Comparison of ENCODE assay signal across 12 cellular contexts in genomic region chr15:45919806-45920205, GRCh38.
A peak's percentile ranks its signal among the peaks of the same experiment; 100 is the strongest.
DNase-seq lines count a peak whose midpoint lies in the region; ATAC-seq, FAIRE-seq and TF ChIP-seq lines count a peak whose summit lies in the region.
"Had no signal": no experiment of that assay in that cellular context is flagged by ENCODE, and none has a peak within 500 bp of the region (broad histone marks: within the 10 kb centered on the region; RNA-seq: fewer than 3 reads in every experiment).

No MANE protein-coding gene starts in this region.

- intact Hi-C loops in Panc1 (cut with micrococcal nuclease; ENCODE audit: unreplicated experiment), result no loop called here
- intact Hi-C loops in prostate gland (cut with DNase I), result no loop called here

- no peak overlapping the region for H2BK120ac ChIP-seq in trophoblast cell (ENCODE audit: insufficient read depth, low read length, poor library complexity)

- H3K4me1 ChIP-seq in Panc1 (ENCODE audit: control insufficient read depth, insufficient read depth, low read length) (no peaks in the 10 kb centered on the region), trophoblast cell (ENCODE audit: control insufficient read depth in 1 of 2, insufficient read depth in 2 of 2, low read length in 2 of 2) (no peaks in the 10 kb centered on the region), prostate gland (replicated peaks) (no peaks in the 10 kb centered on the region)

- TF ChIP-seq POLR2A in prostate gland (IDR thresholded peaks at IDR 0.05) (no peak), GM12891 (IDR thresholded peaks at IDR 0.05; ENCODE audit: low read depth, low read length) (no peak)

- no peak overlapping the region for H3K23ac ChIP-seq in trophoblast cell (ENCODE audit: low read length)

- no peak overlapping the region for H4K91ac ChIP-seq in trophoblast cell (ENCODE audit: low read depth, low read length)

- no peak for TF ChIP-seq CTCF in Panc1 (IDR thresholded peaks at IDR 0.05)
- no peak for TF ChIP-seq CTCF in prostate gland (IDR thresholded peaks at IDR 0.05)

- peak; percentile 29 for DNase-seq in GM04504 (ENCODE audit: low read depth)
- DNase-seq in Panc1 (ENCODE audit: low read depth, low spot score), result peak; percentile 71
- DNase-seq in fibroblast of peridontal ligament (ENCODE audit: extremely low read depth), result peak; percentile 1
- DNase-seq in trophoblast cell, result peak; percentile 4 to 55
- DNase-seq in prostate gland (ENCODE audit: low spot score), result no peak
- no peak for DNase-seq in dedifferentiated amniotic fluid mesenchymal stem cell (ENCODE audit: extremely low spot score)
- no peak for DNase-seq in GM12891 (ENCODE audit: insufficient read length, low spot score)
- DNase-seq: activated naive CD4-positive, alpha-beta T cell treated with Interleukin-2 at 50 U/mL for 16 hours; DND-41; SIG-M5; stimulated activated naive CD4-positive, alpha-beta T cell had no signal

- ATAC-seq in Panc1 (peak; percentile 93), HG03025 (IDR thresholded peaks at IDR 0.05; ENCODE audit: low FRiP score, unreplicated experiment) (no peak)

- no peaks in the 10 kb centered on the region for H3K36me3 ChIP-seq in Panc1 (ENCODE audit: control insufficient read depth, insufficient read depth, low read length)
- H3K36me3 ChIP-seq in trophoblast cell (ENCODE audit: control insufficient read depth in 1 of 2, insufficient read depth in 2 of 2, low read length in 2 of 2), result no peaks in the 10 kb centered on the region
- H3K36me3 ChIP-seq in prostate gland, result no peaks in the 10 kb centered on the region

- H3K4me2 ChIP-seq in trophoblast cell (ENCODE audit: low read length), result no peak overlapping the region

- no peak overlapping the region for H3K14ac ChIP-seq in trophoblast cell (ENCODE audit: low read length)

- H3K79me1 ChIP-seq in trophoblast cell (ENCODE audit: low read length), result no peaks in the 10 kb centered on the region

- no peak overlapping the region for H2AK5ac ChIP-seq in trophoblast cell (ENCODE audit: low read length)

- H3K9me3 ChIP-seq in Panc1 (ENCODE audit: control insufficient read depth, insufficient read depth, low read depth, low read length) (no peaks in the 10 kb centered on the region), trophoblast cell (ENCODE audit: insufficient read depth, low read depth, low read length) (no peaks in the 10 kb centered on the region), prostate gland (no peaks in the 10 kb centered on the region)

- no peak overlapping the region for H4K8ac ChIP-seq in trophoblast cell (ENCODE audit: low read depth, low read length)

- H3K18ac ChIP-seq in trophoblast cell (ENCODE audit: low read length), result no peak overlapping the region

- H3K4me3 ChIP-seq in Panc1 (ENCODE audit: low read depth in 2 of 2, low read length in 2 of 2), result no peak overlapping the region
- H3K4me3 ChIP-seq in trophoblast cell (ENCODE audit: low read depth, low read length), result no peak overlapping the region
- H3K4me3 ChIP-seq in prostate gland, result no peak overlapping the region

- H2BK12ac ChIP-seq in trophoblast cell (ENCODE audit: low read length), result no peak overlapping the region

- no peak overlapping the region for H2BK5ac ChIP-seq in trophoblast cell (ENCODE audit: low read depth, low read length, poor library complexity)

- no peak overlapping the region for H3K27ac ChIP-seq in Panc1 (ENCODE audit: low read length)
- H3K27ac ChIP-seq in trophoblast cell (ENCODE audit: low read depth, low read length), result no peak overlapping the region
- H3K27ac ChIP-seq in prostate gland, result no peak overlapping the region

- CTCF ChIA-PET in Panc1 (lab: Charles Lee), result no interaction called here

- no peak overlapping the region for H3K9ac ChIP-seq in trophoblast cell (ENCODE audit: low read length)

- H4K12ac ChIP-seq in trophoblast cell (ENCODE audit: low read depth, low read length), result no peak overlapping the region

- no CpG with 5 or more reads among the region's 6 CpGs for WGBS in trophoblast cell (ENCODE audit: extremely low coverage, insufficient coverage, insufficient read length)
- 82% methylated on average over 6 of the region's 6 CpGs for WGBS in prostate gland

- H3K4ac ChIP-seq in trophoblast cell (ENCODE audit: low read depth, low read length), result no peak overlapping the region

- no TSS peak for BruUV-seq in Panc1 (replicated peaks; lab: Mats Ljungman, UMichigan)

- POLR2A ChIA-PET in Panc1 (lab: Charles Lee), result no interaction called here

- no peaks in the 10 kb centered on the region for H3K27me3 ChIP-seq in Panc1 (ENCODE audit: control insufficient read depth, insufficient read depth, low read length)
- no peaks in the 10 kb centered on the region for H3K27me3 ChIP-seq in trophoblast cell (ENCODE audit: insufficient read depth, low read length)
- H3K27me3 ChIP-seq in prostate gland (replicated peaks; ENCODE audit: insufficient read depth), result no peaks in the 10 kb centered on the region

- in situ Hi-C loops in Panc1 (cut with HindIII; ENCODE audit: low pct_unique_long_range_greater_than_20kb, low sequenced_read_pairs), result no loop called here

- no peaks in the 10 kb centered on the region for H3K79me2 ChIP-seq in trophoblast cell (ENCODE audit: control insufficient read depth, insufficient read depth, low read length, poor library complexity)

- no peak for FAIRE-seq in GM12891 (lab: Jason Lieb, UNC)

- H2AFZ ChIP-seq in trophoblast cell (ENCODE audit: insufficient read depth, low read length, poor library complexity), result no peak overlapping the region

TF ChIP-seq in GM12891, 5 proteins besides CTCF, POLR2A, EP300 and RAD21:
- no peak for TF ChIP-seq TAF1 (IDR thresholded peaks at IDR 0.05; ENCODE audit: low read depth, low read length)
- TF ChIP-seq PAX5 (IDR thresholded peaks at IDR 0.05; ENCODE audit: insufficient read depth, low read length, severe bottlenecking), result no peak
- no peak for TF ChIP-seq SPI1 (IDR thresholded peaks at IDR 0.05; ENCODE audit: low read depth, low read length)
- TF ChIP-seq POU2F2 (IDR thresholded peaks at IDR 0.05; ENCODE audit: low read depth, low read length), result no peak
- no peak for TF ChIP-seq POLR2AphosphoS5 (IDR thresholded peaks at IDR 0.05; ENCODE audit: low read depth, low read length)

Comparison
In these comparisons a context has a peak if more than half of its experiments do, and no peak if none do; other contexts are left out.
1. DNase-seq: peak in GM04504 (single experiment), Panc1 (single experiment), fibroblast of peridontal ligament (single experiment) and trophoblast cell (2 of 2); none in prostate gland (single experiment), dedifferentiated amniotic fluid mesenchymal stem cell (single experiment) and GM12891 (single experiment).